Comparison of ENCODE assay signal across 23 cellular contexts in the genomic region with DNA sequence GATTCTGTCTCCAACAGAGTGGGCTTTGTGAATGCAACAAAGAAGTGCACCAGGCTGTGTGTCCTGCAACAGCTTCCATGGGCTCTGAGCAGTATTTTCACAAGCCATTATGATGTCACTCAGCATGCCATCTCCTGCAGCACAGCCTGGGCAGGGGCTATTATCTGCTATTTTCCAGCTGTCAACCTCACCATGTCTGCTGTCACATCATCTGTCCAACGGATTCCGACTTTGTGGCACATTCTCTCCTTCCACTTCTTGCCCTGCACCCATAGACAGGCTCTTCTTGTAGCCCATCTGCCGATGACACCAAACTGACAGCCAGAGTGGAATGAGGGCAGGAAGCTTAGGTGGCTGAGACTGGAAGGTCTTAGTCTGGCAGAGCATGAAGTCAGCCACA.
"Had no signal": no experiment of that assay in that cellular context is flagged by ENCODE, and none has a peak within 500 bp of the region (broad histone marks: within the 10 kb centered on the region; RNA-seq: fewer than 3 reads in every experiment).

No MANE protein-coding gene starts in this region.

- H3K4me3 ChIP-seq: esophagus muscularis mucosa, gastrocnemius medialis, mucosa of descending colon, prostate gland, right lobe of liver, spleen, stomach, thoracic aorta, transverse colon had no signal

- H3K27ac ChIP-seq: epithelial cell of prostate, esophagus muscularis mucosa, gastrocnemius medialis, parathyroid adenoma, prostate gland, right lobe of liver, spleen, stomach, thoracic aorta, transverse colon had no signal

- H3K4me3 Mint-ChIP-seq: naive thymus-derived CD8-positive, alpha-beta T cell; neural crest cell had no signal

- H3K36me3 ChIP-seq: esophagus muscularis mucosa, gastrocnemius medialis, prostate gland, right lobe of liver, spleen, stomach, thoracic aorta, transverse colon had no signal

- H3K9me3 ChIP-seq: esophagus muscularis mucosa, gastrocnemius medialis, mucosa of descending colon, prostate gland, right lobe of liver, spleen, thoracic aorta, transverse colon had no signal

- H3K36me3 Mint-ChIP-seq: naive thymus-derived CD8-positive, alpha-beta T cell had no signal

- H3K4me1 ChIP-seq: esophagus muscularis mucosa, gastrocnemius medialis, parathyroid adenoma, prostate gland, right lobe of liver, spleen, stomach, transverse colon had no signal

- DNase-seq: cortex of kidney; effector memory CD4-positive, alpha-beta T cell; gastrocnemius medialis; islet precursor cell; mammary epithelial cell; mucosa of descending colon; naive thymus-derived CD8-positive, alpha-beta T cell; occipital lobe; right lobe of liver; spleen; stimulated activated CD4-positive, alpha-beta T cell treated with anti-CD3 and anti-CD28 coated beads, Interleukin-15, amount 100 ng/mL, for 24 hours; stimulated activated CD4-positive, alpha-beta T cell treated with anti-CD3 and anti-CD28 coated beads, Interleukin-1b, Interleukin-23, amount 100 ng/mL, for 48 hours; stimulated activated CD4-positive, alpha-beta T cell treated with anti-CD3 and anti-CD28 coated beads, Interleukin-4, amount 100 ng/mL, for 4 hours; stimulated activated naive CD4-positive, alpha-beta T cell; stomach; substantia nigra; transverse colon had no signal

- H3K27ac Mint-ChIP-seq: naive thymus-derived CD8-positive, alpha-beta T cell had no signal

- H3K27me3 ChIP-seq: esophagus muscularis mucosa, gastrocnemius medialis, right lobe of liver, spleen, stomach, transverse colon had no signal

- H2AFZ ChIP-seq: parathyroid adenoma had no signal

- H3K9ac ChIP-seq: parathyroid adenoma had no signal
